1 cellular context compared by ENCODE assay signal in genomic region chr9:128715436-128715750, GRCh38.
TF ChIP-seq lines count a peak whose summit lies in the region.

No MANE protein-coding gene starts in this region.

TF ChIP-seq in K562, 482 proteins besides CTCF, POLR2A, EP300 and RAD21:
- 0 out of 2 replicates have a peak, but pooled peaks have one; percentile 13 for TF ChIP-seq RBFOX2 (IDR thresholded peaks at IDR 0.05; ENCODE audit: low read depth, low read length)
- no peak for TF ChIP-seq CAMTA2 (CRISPR knock-in tag; conservative IDR thresholded peaks at IDR 0.05)
- no peak for TF ChIP-seq FOXJ2 (tag; IDR thresholded peaks at IDR 0.05)
